ENCODE assay signal across 8 cellular contexts in the genomic region with DNA sequence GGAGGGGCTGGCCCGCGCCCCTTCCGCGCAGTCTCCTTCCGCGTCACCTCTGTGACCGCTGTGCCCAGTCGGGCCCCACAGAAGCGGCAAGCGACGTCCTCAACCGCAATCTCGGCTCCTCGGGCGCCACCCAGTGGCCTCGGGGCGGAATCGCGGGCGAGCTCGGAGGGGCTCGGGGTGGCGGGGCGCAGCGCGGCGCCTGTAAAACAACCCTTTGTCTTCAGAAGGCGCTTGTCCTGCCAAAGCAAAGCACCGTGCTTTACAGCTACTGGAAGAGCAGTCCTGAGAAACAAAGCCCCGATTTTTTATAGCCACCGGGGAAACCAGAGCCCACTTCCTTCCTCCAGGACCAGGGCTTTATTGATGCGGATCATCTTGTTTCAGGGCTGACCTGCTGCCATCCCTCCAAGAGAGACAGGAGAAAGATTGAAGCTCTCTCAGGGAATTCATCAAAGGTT. TPM values are rescaled to one million over a fixed set of nuclear protein-coding genes. Genes with fewer than 3 reads are reported as not detected.
DNase-seq lines count a peak whose midpoint lies in the region; ATAC-seq and TF ChIP-seq lines count a peak whose summit lies in the region.

No MANE protein-coding gene starts in this region.

- no peaks in the 10 kb centered on the region for H3K27me3 ChIP-seq in ectodermal cell (ENCODE audit: control insufficient read depth, insufficient read depth, low read length, poor library complexity, severe bottlenecking)

- H3K4me1 ChIP-seq in ectodermal cell (ENCODE audit: control insufficient read depth, insufficient read depth, low read length), result peaks cover 12% of the 10 kb centered on the region

- peaks cover 3 to 7% (median 5%) of the 10 kb centered on the region in 3 donors for H3K27me3 Mint-ChIP-seq in CD14-positive monocyte (ENCODE audit: low read depth in 3 of 3)
- no peaks in the 10 kb centered on the region for H3K27me3 Mint-ChIP-seq in activated CD4-positive, alpha-beta memory T cell treated with anti-CD3 and anti-CD28 coated beads, Interleukin-2, amount 10 ng/mL, durations not matched to agents 7 days and 5 days

- POLR2A ChIA-PET in activated CD4-positive, alpha-beta memory T cell treated with anti-CD3 and anti-CD28 coated beads, Interleukin-2, amount 10 ng/mL, durations not matched to agents 7 days and 5 days (lab: Charles Lee), result interaction anchor here (1.2 to 2.6 kb wide), 4 partner anchors 9 to 39 kb away, joined by 3 to 13 read pairs (median 4); a partner anchor contains a TSS

- peak overlapping the region; percentile 30 for H3K4me3 ChIP-seq in ectodermal cell (ENCODE audit: insufficient read depth, low read depth, low read length)

- CTCF ChIA-PET in activated CD4-positive, alpha-beta memory T cell treated with anti-CD3 and anti-CD28 coated beads, Interleukin-2, amount 10 ng/mL, durations not matched to agents 7 days and 5 days (lab: Charles Lee), result interaction anchor here (0.7 to 3.5 kb wide), 19 partner anchors 9 to 499 kb away, joined by 3 to 19 read pairs (median 4); a partner anchor contains a TSS

- ATAC-seq in GM19372 (IDR thresholded peaks at IDR 0.05; ENCODE audit: low read depth, unreplicated experiment) (peak; percentile 97), HG03520 (IDR thresholded peaks at IDR 0.05; ENCODE audit: unreplicated experiment) (peak; percentile 98)

- H3K9me3 ChIP-seq in ectodermal cell (ENCODE audit: control insufficient read depth, low read length), result no peaks in the 10 kb centered on the region

- peak overlapping the region; percentile 66 to 82 for H3K4me3 Mint-ChIP-seq in CD14-positive monocyte
- H3K4me3 Mint-ChIP-seq in activated CD4-positive, alpha-beta memory T cell treated with anti-CD3 and anti-CD28 coated beads, Interleukin-2, amount 10 ng/mL, durations not matched to agents 7 days and 5 days, result peak overlapping the region; percentile 67

- DNase-seq in CD14-positive monocyte (ENCODE audit: low spot score) (peak; percentile 70), NCI-H774 (lab: John Stamatoyannopoulos, UW) (peak; percentile 63), lung microvascular endothelial cell (ENCODE audit: low read depth in 2 of 2) (peak; percentile 76 to 80)
- peak; percentile 89 for DNase-seq in activated CD4-positive, alpha-beta memory T cell treated with anti-CD3 and anti-CD28 coated beads, Interleukin-2, amount 10 ng/mL, durations not matched to agents 7 days and 5 days
- peak; percentile 80 for DNase-seq in stimulated activated CD8-positive, alpha-beta memory T cell treated with anti-CD3 and anti-CD28 coated beads, Interleukin-12 subunit alpha, Interleukin-12 subunit beta, amount 100 ng/mL, for 1 hour (ENCODE audit: low read depth)

- H3K9me3 Mint-ChIP-seq in CD14-positive monocyte, result peaks cover 0 to 2% (median 0%) of the 10 kb centered on the region in 7 donors
- no peaks in the 10 kb centered on the region for H3K9me3 Mint-ChIP-seq in activated CD4-positive, alpha-beta memory T cell treated with anti-CD3 and anti-CD28 coated beads, Interleukin-2, amount 10 ng/mL, durations not matched to agents 7 days and 5 days

- H3K27ac Mint-ChIP-seq in CD14-positive monocyte, result peak overlapping the region in 1 of 7 donors; percentile 17
- H3K27ac Mint-ChIP-seq in activated CD4-positive, alpha-beta memory T cell treated with anti-CD3 and anti-CD28 coated beads, Interleukin-2, amount 10 ng/mL, durations not matched to agents 7 days and 5 days, result peak overlapping the region; percentile 73

- no peaks in the 10 kb centered on the region for H3K36me3 ChIP-seq in ectodermal cell (ENCODE audit: control insufficient read depth, insufficient read depth, low read length)

- 2 to 3% methylated on average over 32 of the region's 32 CpGs for WGBS in ectodermal cell, 2 experiments

- intact Hi-C loops in CD14-positive monocyte (cut with micrococcal nuclease), result loop anchor here in 1 of 2 donors (10.0 kb wide), 1 partner anchor 332 kb away; no protein-coding TSS in a partner anchor

- H3K27ac ChIP-seq in ectodermal cell (ENCODE audit: insufficient read depth, low read depth, low read length, poor library complexity, severe bottlenecking), result peak overlapping the region; percentile 88

- TF ChIP-seq CTCF in CD14-positive monocyte (IDR thresholded peaks at IDR 0.05), result peak; percentile 98

- H3K4me1 Mint-ChIP-seq in CD14-positive monocyte, result peaks cover 10% of the 10 kb centered on the region
- H3K4me1 Mint-ChIP-seq in activated CD4-positive, alpha-beta memory T cell treated with anti-CD3 and anti-CD28 coated beads, Interleukin-2, amount 10 ng/mL, durations not matched to agents 7 days and 5 days, result peaks cover 14% of the 10 kb centered on the region

- no peaks in the 10 kb centered on the region for H3K36me3 Mint-ChIP-seq in CD14-positive monocyte
- H3K36me3 Mint-ChIP-seq in activated CD4-positive, alpha-beta memory T cell treated with anti-CD3 and anti-CD28 coated beads, Interleukin-2, amount 10 ng/mL, durations not matched to agents 7 days and 5 days (ENCODE audit: low read depth), result no peaks in the 10 kb centered on the region

RNA-seq across cellular contexts. Expression of a gene that starts 37.3 kb away (rescaled TPM):
- polyA plus RNA-seq in CD14-positive monocyte, result 1 to 10 TPM; 3.1 to 4.4 TPM
- 10 to 100 TPM; 30.5 to 30.9 TPM for total RNA-seq in activated CD4-positive, alpha-beta memory T cell treated with anti-CD3 and anti-CD28 coated beads, Interleukin-2, amount 10 ng/mL, durations not matched to agents 7 days and 5 days
- polyA plus RNA-seq in ectodermal cell (2013, experiment 1 of 4), result 24.4 TPM
- 28.2 TPM for polyA plus RNA-seq in ectodermal cell (2013, experiment 2 of 4)
- polyA plus RNA-seq in ectodermal cell (2013, experiment 3 of 4), result 28.5 TPM
- polyA plus RNA-seq in ectodermal cell (2013, experiment 4 of 4), result 31.7 TPM
- 10.2 and 13.7 TPM in 2 replicates for total RNA-seq in lung microvascular endothelial cell

Comparison
In these comparisons a context has a peak if more than half of its experiments do, and no peak if none do; other contexts are left out.
1. Peak in every context shown above with its lines: DNase-seq, ATAC-seq, H3K4me3 ChIP-seq and H3K27ac ChIP-seq.